ENCODE assay signal across 20 cellular contexts in the genomic region with DNA sequence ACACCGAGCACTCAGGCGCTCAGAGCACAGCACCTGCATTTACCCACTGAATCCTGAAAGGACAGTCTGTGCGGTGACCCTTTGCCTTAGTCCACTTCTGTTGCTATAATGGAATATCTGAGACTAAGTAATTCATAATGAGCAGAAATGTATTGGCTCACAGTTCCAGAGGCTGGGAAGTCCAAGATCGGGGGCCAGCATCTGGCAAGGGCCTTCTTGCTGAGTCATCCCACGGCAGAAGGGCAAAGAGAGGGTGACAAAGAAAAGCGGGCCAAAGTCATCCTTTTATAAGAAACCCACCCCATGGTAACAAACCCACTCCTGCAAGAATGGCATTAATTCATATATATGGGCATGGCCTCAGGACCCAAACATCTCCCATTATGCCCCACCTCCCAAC.
"Had no signal": no experiment of that assay in that cellular context is flagged by ENCODE, and none has a peak within 500 bp of the region (broad histone marks: within the 10 kb centered on the region; RNA-seq: fewer than 3 reads in every experiment).

No MANE protein-coding gene starts in this region.

- H3K9ac ChIP-seq: neural progenitor cell had no signal

- H3K4me1 Mint-ChIP-seq: neural progenitor cell had no signal

- H3K4me1 ChIP-seq: neural progenitor cell, tibial artery had no signal

- H3K27ac Mint-ChIP-seq: activated naive CD8-positive, alpha-beta T cell; neural progenitor cell; stimulated activated naive CD8-positive, alpha-beta T cell treated with anti-CD3 and anti-CD28 coated beads, Interleukin-15, amount 100 ng/mL, for 72 hours had no signal

- H3K36me3 ChIP-seq: heart right ventricle, lower lobe of right lung, neural progenitor cell, tibial artery had no signal

- H3K4me3 Mint-ChIP-seq: activated naive CD8-positive, alpha-beta T cell; neural progenitor cell; stimulated activated naive CD8-positive, alpha-beta T cell treated with anti-CD3 and anti-CD28 coated beads, Interleukin-15, amount 100 ng/mL, for 72 hours had no signal

- H3K4me2 ChIP-seq: neural progenitor cell had no signal

- H3K9me3 ChIP-seq: heart right ventricle, lower lobe of right lung, mucosa of descending colon, tibial artery had no signal

- ATAC-seq: heart right ventricle; left colon; lower lobe of right lung; mucosa of descending colon; stimulated activated naive CD8-positive, alpha-beta T cell treated with anti-CD3 and anti-CD28 coated beads, Interleukin-15, amount 100 ng/mL, for 72 hours had no signal

- FAIRE-seq: bronchial epithelial cell, endometrium had no signal

- H3K27me3 Mint-ChIP-seq: activated naive CD8-positive, alpha-beta T cell; stimulated activated naive CD8-positive, alpha-beta T cell treated with anti-CD3 and anti-CD28 coated beads, Interleukin-15, amount 100 ng/mL, for 72 hours had no signal

- H3K27ac ChIP-seq: coronary artery, heart right ventricle, lower lobe of right lung, neural progenitor cell, tibial artery had no signal

- H2AFZ ChIP-seq: neural progenitor cell had no signal

- H3K36me3 Mint-ChIP-seq: activated naive CD8-positive, alpha-beta T cell had no signal

- DNase-seq: activated naive CD4-positive, alpha-beta T cell; activated T-cell treated with anti-CD3 and anti-CD28 coated beads, Interleukin-2, amount 50 U/mL, for 1 hour; amniotic stem cell; heart right ventricle; islet precursor cell; left colon; mesendoderm; retina; stimulated activated CD4-positive, alpha-beta T cell treated with anti-CD3 and anti-CD28 coated beads, Interleukin-12 subunit alpha, Interleukin-12 subunit beta, amount 100 ng/mL, for 4 hours; stimulated activated naive CD8-positive, alpha-beta T cell treated with anti-CD3 and anti-CD28 coated beads, Interleukin-15, amount 100 ng/mL, for 72 hours; T-helper 9 cell had no signal

- H3K9me3 Mint-ChIP-seq: activated T-helper 2 cell treated with anti-CD3 and anti-CD28 coated beads, Interferon-gamma antibody, Interleukin-2, Interleukin-4, amounts not matched to agents 10 μg/mL and 5 μg/mL and 100 μg/mL, durations not matched to agents 14 hours and 24 hours and 36 hours; neural progenitor cell; stimulated activated naive CD8-positive, alpha-beta T cell treated with anti-CD3 and anti-CD28 coated beads, Interleukin-15, amount 100 ng/mL, for 72 hours had no signal

- H3K27me3 ChIP-seq: heart right ventricle, neural progenitor cell, tibial artery had no signal

- H3K4me3 ChIP-seq: coronary artery, heart right ventricle, lower lobe of right lung, mucosa of descending colon, neural progenitor cell, tibial artery had no signal
